Comparison of ENCODE assay signal across 8 cellular contexts in genomic region chr6:31836036-31836675, GRCh38. TPM values are rescaled to one million over a fixed set of nuclear protein-coding genes. Genes with fewer than 3 reads are reported as not detected.
DNase-seq lines count a peak whose midpoint lies in the region; ATAC-seq and TF ChIP-seq lines count a peak whose summit lies in the region.

No MANE protein-coding gene starts in this region.

- TF ChIP-seq CTCF in Caco-2 (IDR thresholded peaks at IDR 0.05; ENCODE audit: insufficient read depth in 1 of 2, low read depth in 1 of 2, low read length in 1 of 2, severe bottlenecking in 1 of 2, unreplicated experiment in 1 of 2) = no peak

- H3K4me3 ChIP-seq in Caco-2 (ENCODE audit: low read depth, low read length) (peak overlapping the region; percentile 86), neuron (ENCODE audit: low read length) (peak overlapping the region; percentile 81)
- peak overlapping the region; percentile 89 for H3K4me3 ChIP-seq in effector memory CD4-positive, alpha-beta T cell (ENCODE audit: insufficient read depth, low read depth, low read length, poor library complexity, severe bottlenecking)

- POLR2A ChIA-PET in Caco-2 (lab: Charles Lee) = interaction anchor here (1.1 kb wide), 1 partner anchor 10 kb away, joined by 3 read pairs; no protein-coding TSS in a partner anchor

- H3K9me3 ChIP-seq in Caco-2 = no peaks in the 10 kb centered on the region
- no peaks in the 10 kb centered on the region for H3K9me3 ChIP-seq in effector memory CD4-positive, alpha-beta T cell (ENCODE audit: control insufficient read depth, low read length)
- no peaks in the 10 kb centered on the region for H3K9me3 ChIP-seq in neuron (ENCODE audit: low read length)

- intact Hi-C loops in Caco-2 (cut with micrococcal nuclease; ENCODE audit: unreplicated experiment) = no loop called here

- ATAC-seq in HG03342 (IDR thresholded peaks at IDR 0.05; ENCODE audit: unreplicated experiment) = no peak
- no peak for ATAC-seq in HG03159 (IDR thresholded peaks at IDR 0.05; ENCODE audit: unreplicated experiment)
- no peak for ATAC-seq in HG03571 (IDR thresholded peaks at IDR 0.05; ENCODE audit: unreplicated experiment)

- peak overlapping the region; percentile 99 for H3K27ac ChIP-seq in effector memory CD4-positive, alpha-beta T cell (ENCODE audit: insufficient read depth, low read length, poor library complexity, severe bottlenecking)

- CTCF ChIA-PET in Caco-2 (lab: Charles Lee) = no interaction called here

- H3K9me3 Mint-ChIP-seq in Caco-2 (ENCODE audit: unreplicated experiment) = no peaks in the 10 kb centered on the region

- peaks cover 69% of the 10 kb centered on the region for H3K36me3 Mint-ChIP-seq in Caco-2 (ENCODE audit: insufficient read depth, unreplicated experiment)

- DNase-seq in Caco-2 (no peak), NCI-H345 treated with DMSO at 0.1 percent for 48 hours (lab: John Stamatoyannopoulos, UW; ENCODE audit: unreplicated experiment) (peak; percentile 16), dedifferentiated amniotic fluid mesenchymal stem cell (ENCODE audit: extremely low spot score) (no peak)
- no peak for DNase-seq in effector memory CD4-positive, alpha-beta T cell

- no TSS peak for BruUV-seq in Caco-2 (replicated peaks; lab: Mats Ljungman, UMichigan)

- H3K27ac Mint-ChIP-seq in Caco-2 (ENCODE audit: unreplicated experiment) = peak overlapping the region; percentile 99

- no peaks in the 10 kb centered on the region for H3K27me3 ChIP-seq in Caco-2 (replicated peaks; ENCODE audit: control insufficient read depth, insufficient read depth, low read length)
- H3K27me3 ChIP-seq in effector memory CD4-positive, alpha-beta T cell (replicated peaks; ENCODE audit: control insufficient read depth, insufficient read depth, low read length, poor library complexity, severe bottlenecking) = no peaks in the 10 kb centered on the region
- no peaks in the 10 kb centered on the region for H3K27me3 ChIP-seq in neuron (ENCODE audit: insufficient read depth, low read length)

- H3K4me1 Mint-ChIP-seq in Caco-2 (ENCODE audit: low read depth, unreplicated experiment) = peaks cover 18% of the 10 kb centered on the region

- no peaks in the 10 kb centered on the region for H3K27me3 Mint-ChIP-seq in Caco-2 (ENCODE audit: insufficient read depth, unreplicated experiment)

- H2AFZ ChIP-seq in neuron (ENCODE audit: low read depth, low read length) = no peak overlapping the region

- peak overlapping the region; percentile 96 for H3K4me3 Mint-ChIP-seq in Caco-2 (ENCODE audit: unreplicated experiment)

- H3K4me1 ChIP-seq in Caco-2 (peaks cover 13% of the 10 kb centered on the region), neuron (ENCODE audit: insufficient read depth, low read length) (peaks cover 24% of the 10 kb centered on the region)
- H3K4me1 ChIP-seq in effector memory CD4-positive, alpha-beta T cell (ENCODE audit: control insufficient read depth, insufficient read depth, low read length, poor library complexity, severe bottlenecking) = peaks cover 25% of the 10 kb centered on the region

- H3K36me3 ChIP-seq in Caco-2 (ENCODE audit: control insufficient read depth, insufficient read depth, low read length) = peaks cover 9% of the 10 kb centered on the region
- peaks cover 29% of the 10 kb centered on the region for H3K36me3 ChIP-seq in effector memory CD4-positive, alpha-beta T cell (ENCODE audit: control insufficient read depth, insufficient read depth, low read length)
- H3K36me3 ChIP-seq in neuron (ENCODE audit: insufficient read depth, low read length) = peaks cover 46% of the 10 kb centered on the region

RNA-seq across cellular contexts. Expression of gene HSPA1B, which starts 8.6 kb away (rescaled TPM):
- 99.0 and 112 TPM in 2 replicates for total RNA-seq in Caco-2 (2022)

RNA-seq across cellular contexts. Expression of gene HSPA1A, which starts 20.8 kb away (rescaled TPM):
- 77.3 and 96.9 TPM in 2 replicates for total RNA-seq in Caco-2 (2022)

RNA-seq across cellular contexts. Expression of gene HSPA1L, which starts 21.1 kb away (rescaled TPM):
- 0.86 and 1.6 TPM in 2 replicates for total RNA-seq in Caco-2 (2022)

RNA-seq across cellular contexts. Expression of gene NEU1, which starts 26.5 kb away (rescaled TPM):
- total RNA-seq in Caco-2 (2022) = 173 and 176 TPM in 2 replicates

RNA-seq across cellular contexts. Expression of gene LSM2, which starts 29.4 kb away (rescaled TPM):
- total RNA-seq in Caco-2 (2022) = 56.3 and 61.2 TPM in 2 replicates
